Comparison of ENCODE assay signal across 1 cellular context in genomic region chr17:42872251-42872965, GRCh38.
TF ChIP-seq lines count a peak whose summit lies in the region.

No MANE protein-coding gene starts in this region.

TF ChIP-seq in HepG2, 621 proteins besides CTCF, POLR2A, EP300 and RAD21 (continued from another document and continues in another):
- TF ChIP-seq GMEB2 (CRISPR knock-in tag; IDR thresholded peaks at IDR 0.05; ENCODE audit: low read depth): no peak
- TF ChIP-seq PITX1 (CRISPR knock-in tag; IDR thresholded peaks at IDR 0.05): peak; percentile 30; the same call in 1 of the 2 replicates
- peak; percentile 61 for TF ChIP-seq ZEB1 (IDR thresholded peaks at IDR 0.05; ENCODE audit: insufficient replicate concordance, low read depth)
- no peak for TF ChIP-seq ZFP1 (CRISPR knock-in tag; IDR thresholded peaks at IDR 0.05)
- 0 out of 2 replicates have a peak, but pooled peaks have one; percentile 17 for TF ChIP-seq RARA (CRISPR knock-in tag; IDR thresholded peaks at IDR 0.05)
- no peak for TF ChIP-seq ZNF704 (CRISPR knock-in tag; IDR thresholded peaks at IDR 0.05; ENCODE audit: borderline replicate concordance)
- no peak; the same call in 1 of the 2 replicates for TF ChIP-seq HOXA3 (CRISPR knock-in tag; IDR thresholded peaks at IDR 0.05)
- no peak for TF ChIP-seq ZNF629 (CRISPR knock-in tag; conservative IDR thresholded peaks at IDR 0.05)
- TF ChIP-seq ZBTB3 (CRISPR knock-in tag; IDR thresholded peaks at IDR 0.05; ENCODE audit: borderline replicate concordance, low read depth): no peak
- TF ChIP-seq ZGPAT (CRISPR knock-in tag; IDR thresholded peaks at IDR 0.05): no peak
- TF ChIP-seq, protein P1, sequence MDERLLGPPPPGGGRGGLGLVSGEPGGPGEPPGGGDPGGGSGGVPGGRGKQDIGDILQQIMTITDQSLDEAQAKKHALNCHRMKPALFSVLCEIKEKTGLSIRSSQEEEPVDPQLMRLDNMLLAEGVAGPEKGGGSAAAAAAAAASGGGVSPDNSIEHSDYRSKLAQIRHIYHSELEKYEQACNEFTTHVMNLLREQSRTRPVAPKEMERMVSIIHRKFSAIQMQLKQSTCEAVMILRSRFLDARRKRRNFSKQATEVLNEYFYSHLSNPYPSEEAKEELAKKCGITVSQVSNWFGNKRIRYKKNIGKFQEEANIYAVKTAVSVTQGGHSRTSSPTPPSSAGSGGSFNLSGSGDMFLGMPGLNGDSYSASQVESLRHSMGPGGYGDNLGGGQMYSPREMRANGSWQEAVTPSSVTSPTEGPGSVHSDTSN (CRISPR knock-in tag; IDR thresholded peaks at IDR 0.05): no peak
- TF ChIP-seq ZC3H4 (CRISPR knock-in tag; IDR thresholded peaks at IDR 0.05; ENCODE audit: borderline replicate concordance): no peak
- TF ChIP-seq ATF7-NPFF (CRISPR knock-in tag; IDR thresholded peaks at IDR 0.05; ENCODE audit: low read depth): no peak
- TF ChIP-seq HNF4A (CRISPR knock-in tag; IDR thresholded peaks at IDR 0.05): peak; percentile 73
- TF ChIP-seq PLSCR1 (CRISPR knock-in tag; IDR thresholded peaks at IDR 0.05; ENCODE audit: borderline replicate concordance): no peak
- TF ChIP-seq KDM3A (CRISPR knock-in tag; IDR thresholded peaks at IDR 0.05; ENCODE audit: low read depth): no peak
- TF ChIP-seq ZNF160 (CRISPR knock-in tag; IDR thresholded peaks at IDR 0.05): no peak
- TF ChIP-seq BRF2 (CRISPR knock-in tag; IDR thresholded peaks at IDR 0.05): no peak
- no peak for TF ChIP-seq RFX1 (IDR thresholded peaks at IDR 0.05)
- no peak for TF ChIP-seq TCF12 (IDR thresholded peaks at IDR 0.05)
- no peak for TF ChIP-seq TCF12 (CRISPR knock-in tag; IDR thresholded peaks at IDR 0.05)
- TF ChIP-seq, protein P2, sequence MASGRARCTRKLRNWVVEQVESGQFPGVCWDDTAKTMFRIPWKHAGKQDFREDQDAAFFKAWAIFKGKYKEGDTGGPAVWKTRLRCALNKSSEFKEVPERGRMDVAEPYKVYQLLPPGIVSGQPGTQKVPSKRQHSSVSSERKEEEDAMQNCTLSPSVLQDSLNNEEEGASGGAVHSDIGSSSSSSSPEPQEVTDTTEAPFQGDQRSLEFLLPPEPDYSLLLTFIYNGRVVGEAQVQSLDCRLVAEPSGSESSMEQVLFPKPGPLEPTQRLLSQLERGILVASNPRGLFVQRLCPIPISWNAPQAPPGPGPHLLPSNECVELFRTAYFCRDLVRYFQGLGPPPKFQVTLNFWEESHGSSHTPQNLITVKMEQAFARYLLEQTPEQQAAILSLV (CRISPR knock-in tag; IDR thresholded peaks at IDR 0.05; ENCODE audit: borderline replicate concordance): no peak
- TF ChIP-seq HNF4G (IDR thresholded peaks at IDR 0.05; ENCODE audit: borderline replicate concordance, low read depth, low read length): peak; percentile 69
- peak; percentile 45; the same call in 1 of the 2 replicates for TF ChIP-seq HNF4G (CRISPR knock-in tag; IDR thresholded peaks at IDR 0.05; ENCODE audit: borderline replicate concordance, low read depth)
- TF ChIP-seq ZNF780A (CRISPR knock-in tag; IDR thresholded peaks at IDR 0.05): no peak
- TF ChIP-seq HES4 (CRISPR knock-in tag; IDR thresholded peaks at IDR 0.05; ENCODE audit: borderline replicate concordance): peak; percentile 59; the same call in 1 of the 2 replicates
- no peak for TF ChIP-seq HOXD1 (CRISPR knock-in tag; IDR thresholded peaks at IDR 0.05)
- no peak for TF ChIP-seq ZNF777 (CRISPR knock-in tag; IDR thresholded peaks at IDR 0.05)
- TF ChIP-seq ZNF614 (CRISPR knock-in tag; IDR thresholded peaks at IDR 0.05; ENCODE audit: borderline replicate concordance): no peak
- TF ChIP-seq HNRNPL (IDR thresholded peaks at IDR 0.05; ENCODE audit: low read depth, low read length): 0 out of 2 replicates have a peak, but pooled peaks have one; percentile 30
- TF ChIP-seq, protein P3, sequence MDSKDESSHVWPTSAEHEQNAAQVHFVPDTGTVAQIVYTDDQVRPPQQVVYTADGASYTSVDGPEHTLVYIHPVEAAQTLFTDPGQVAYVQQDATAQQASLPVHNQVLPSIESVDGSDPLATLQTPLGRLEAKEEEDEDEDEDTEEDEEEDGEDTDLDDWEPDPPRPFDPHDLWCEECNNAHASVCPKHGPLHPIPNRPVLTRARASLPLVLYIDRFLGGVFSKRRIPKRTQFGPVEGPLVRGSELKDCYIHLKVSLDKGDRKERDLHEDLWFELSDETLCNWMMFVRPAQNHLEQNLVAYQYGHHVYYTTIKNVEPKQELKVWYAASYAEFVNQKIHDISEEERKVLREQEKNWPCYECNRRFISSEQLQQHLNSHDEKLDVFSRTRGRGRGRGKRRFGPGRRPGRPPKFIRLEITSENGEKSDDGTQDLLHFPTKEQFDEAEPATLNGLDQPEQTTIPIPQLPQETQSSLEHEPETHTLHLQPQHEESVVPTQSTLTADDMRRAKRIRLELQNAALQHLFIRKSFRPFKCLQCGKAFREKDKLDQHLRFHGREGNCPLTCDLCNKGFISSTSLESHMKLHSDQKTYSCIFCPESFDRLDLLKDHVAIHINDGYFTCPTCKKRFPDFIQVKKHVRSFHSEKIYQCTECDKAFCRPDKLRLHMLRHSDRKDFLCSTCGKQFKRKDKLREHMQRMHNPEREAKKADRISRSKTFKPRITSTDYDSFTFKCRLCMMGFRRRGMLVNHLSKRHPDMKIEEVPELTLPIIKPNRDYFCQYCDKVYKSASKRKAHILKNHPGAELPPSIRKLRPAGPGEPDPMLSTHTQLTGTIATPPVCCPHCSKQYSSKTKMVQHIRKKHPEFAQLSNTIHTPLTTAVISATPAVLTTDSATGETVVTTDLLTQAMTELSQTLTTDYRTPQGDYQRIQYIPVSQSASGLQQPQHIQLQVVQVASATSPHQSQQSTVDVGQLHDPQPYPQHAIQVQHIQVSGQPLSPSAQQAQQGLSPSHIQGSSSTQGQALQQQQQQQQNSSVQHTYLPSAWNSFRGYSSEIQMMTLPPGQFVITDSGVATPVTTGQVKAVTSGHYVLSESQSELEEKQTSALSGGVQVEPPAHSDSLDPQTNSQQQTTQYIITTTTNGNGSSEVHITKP (CRISPR knock-in tag; IDR thresholded peaks at IDR 0.05; ENCODE audit: low read depth): no peak
- TF ChIP-seq PHF8 (CRISPR knock-in tag; IDR thresholded peaks at IDR 0.05): no peak
- no peak for TF ChIP-seq KMT2B (CRISPR knock-in tag; IDR thresholded peaks at IDR 0.05)
- TF ChIP-seq ZNF891 (CRISPR knock-in tag; IDR thresholded peaks at IDR 0.05): peak; percentile 77
- no peak for TF ChIP-seq ZHX2 (IDR thresholded peaks at IDR 0.05; ENCODE audit: low read depth)
- no peak for TF ChIP-seq ZHX2 (CRISPR knock-in tag; IDR thresholded peaks at IDR 0.05; ENCODE audit: borderline replicate concordance)
- TF ChIP-seq GRHL1 (CRISPR knock-in tag; conservative IDR thresholded peaks at IDR 0.05): no peak
- peak; percentile 23; the same call in 1 of the 2 replicates for TF ChIP-seq ZNF605 (CRISPR knock-in tag; IDR thresholded peaks at IDR 0.05)
- no peak for TF ChIP-seq RCOR2 (CRISPR knock-in tag; IDR thresholded peaks at IDR 0.05)
- TF ChIP-seq NR3C1 (CRISPR knock-in tag; IDR thresholded peaks at IDR 0.05): no peak
- no peak for TF ChIP-seq MEIS1 (CRISPR knock-in tag; IDR thresholded peaks at IDR 0.05; ENCODE audit: borderline replicate concordance)
